In genomic region chr1:10932088-10932487, GRCh38 we compare ENCODE assay signal across 17 cellular contexts.
A peak's percentile ranks its signal among the peaks of the same experiment; 100 is the strongest.
DNase-seq lines count a peak whose midpoint lies in the region; ATAC-seq and TF ChIP-seq lines count a peak whose summit lies in the region.
"Had no signal": no experiment of that assay in that cellular context is flagged by ENCODE, and none has a peak within 500 bp of the region (broad histone marks: within the 10 kb centered on the region; RNA-seq: fewer than 3 reads in every experiment).

No MANE protein-coding gene starts in this region.

- H4K20me1 ChIP-seq in Loucy (ENCODE audit: insufficient read depth, low read length, poor library complexity, severe bottlenecking): no peaks in the 10 kb centered on the region
- H4K20me1 ChIP-seq in mammary epithelial cell (ENCODE audit: insufficient read depth, low read length): no peaks in the 10 kb centered on the region

- H3K36me3 Mint-ChIP-seq in naive thymus-derived CD8-positive, alpha-beta T cell: no peaks in the 10 kb centered on the region
- H3K36me3 Mint-ChIP-seq: type B pancreatic cell had no signal

- POLR2A ChIA-PET in naive thymus-derived CD8-positive, alpha-beta T cell (lab: Charles Lee): interaction anchor here (1.2 kb wide), 1 partner anchor 28 kb away, joined by 4 read pairs; no protein-coding TSS in a partner anchor

- intact Hi-C loops in sciatic nerve (cut with DNase I) (no loop called here), mammary epithelial cell (cut with micrococcal nuclease) (no loop called here)

- no peak for TF ChIP-seq EP300 in gastroesophageal sphincter (IDR thresholded peaks at IDR 0.05)

- peak; percentile 85 to 95 for ATAC-seq in naive thymus-derived CD8-positive, alpha-beta T cell
- ATAC-seq in sciatic nerve (no peak), gastroesophageal sphincter (no peak)
- ATAC-seq: A549, foreskin keratinocyte had no signal

- 68 to 89% methylated on average over 3 to 6 of the region's 6 CpGs for whole genome bisulfite sequencing in gastroesophageal sphincter (ENCODE audit: low coverage in 1 of 2), 2 donors
- 95% methylated on average over 6 of the region's 6 CpGs for WGBS in mammary epithelial cell (ENCODE audit: low coverage, missing lambda C conversion rate)

- H3K27ac ChIP-seq in gastroesophageal sphincter (no peak overlapping the region), mammary epithelial cell (ENCODE audit: insufficient read depth, low read depth, low read length) (no peak overlapping the region)
- H3K27ac ChIP-seq: A549, breast epithelium, foreskin keratinocyte, RWPE1 had no signal

- peaks cover 0 to 1% (median 0%) of the 10 kb centered on the region in 5 donors for H3K27me3 Mint-ChIP-seq in naive thymus-derived CD8-positive, alpha-beta T cell
- H3K27me3 Mint-ChIP-seq: type B pancreatic cell had no signal

- peak overlapping the region in 8 of 10 donors; percentile 18 to 69 (median 60) for H3K4me3 Mint-ChIP-seq in naive thymus-derived CD8-positive, alpha-beta T cell
- H3K4me3 Mint-ChIP-seq: type B pancreatic cell had no signal

- H3K4me2 ChIP-seq in Loucy (ENCODE audit: low read depth, low read length, poor library complexity, severe bottlenecking): peak overlapping the region; percentile 57
- no peak overlapping the region for H3K4me2 ChIP-seq in mammary epithelial cell (ENCODE audit: insufficient read depth, low read depth, low read length)
- H3K4me2 ChIP-seq: A549 had no signal

- no TSS peak for BruUV-seq in mammary epithelial cell (replicated peaks; lab: Mats Ljungman, UMichigan)

- H3K27me3 ChIP-seq in Loucy (ENCODE audit: insufficient read depth, low read length, poor library complexity, severe bottlenecking): no peaks in the 10 kb centered on the region
- H3K27me3 ChIP-seq in gastroesophageal sphincter: no peaks in the 10 kb centered on the region
- H3K27me3 ChIP-seq in mammary epithelial cell (ENCODE audit: insufficient read depth, low read length): no peaks in the 10 kb centered on the region
- H3K27me3 ChIP-seq: breast epithelium had no signal

- H3K27ac Mint-ChIP-seq in naive thymus-derived CD8-positive, alpha-beta T cell: peak overlapping the region in 7 of 10 donors; percentile 5 to 88 (median 42)
- H3K27ac Mint-ChIP-seq: type B pancreatic cell had no signal

- TF ChIP-seq POLR2A in gastroesophageal sphincter (IDR thresholded peaks at IDR 0.05): no peak

- H3K9me3 ChIP-seq in Loucy (ENCODE audit: insufficient read depth, low read depth, low read length) (peaks cover 9% of the 10 kb centered on the region), gastroesophageal sphincter (peaks cover 0 to 10% (median 0%) of the 10 kb centered on the region in 3 donors), mammary epithelial cell (replicated peaks; ENCODE audit: insufficient read depth, low read length) (peaks cover 4% of the 10 kb centered on the region)

- CTCF ChIA-PET in mammary epithelial cell (lab: Charles Lee; ENCODE audit: low non-redundant PET): no interaction called here

- H3K9me2 ChIP-seq in Loucy (replicated peaks; ENCODE audit: low read depth, low read length): no peaks in the 10 kb centered on the region

- H3K9ac ChIP-seq in Loucy (ENCODE audit: low read depth, low read length, poor library complexity, severe bottlenecking) (peak overlapping the region; percentile 67), mammary epithelial cell (ENCODE audit: insufficient read depth, low read length) (no peak overlapping the region)

- H3K9me3 Mint-ChIP-seq in naive thymus-derived CD8-positive, alpha-beta T cell: no peaks in the 10 kb centered on the region
- H3K9me3 Mint-ChIP-seq: type B pancreatic cell had no signal

- DNase-seq in activated CD4-positive, alpha-beta T cell treated with anti-CD3 and anti-CD28 coated beads for 48 hours: peak; percentile 62
- DNase-seq in activated CD4-positive, alpha-beta T cell treated with anti-CD3 and anti-CD28 coated beads for 1 hour: no peak
- peak; percentile 16 to 51 for DNase-seq in activated CD4-positive, alpha-beta T cell treated with anti-CD3 and anti-CD28 coated beads, Interleukin-2, amount 50 U/mL, for 48 hours
- DNase-seq in naive thymus-derived CD8-positive, alpha-beta T cell: peak in 7 of 10 donors; percentile 12 to 76 (median 53)
- DNase-seq in sciatic nerve (ENCODE audit: low spot score): no peak
- DNase-seq in mammary epithelial cell: no peak
- DNase-seq: Caco-2, foreskin keratinocyte, mesenchymal stem cell, NCI-H1417 treated with DMSO at 0.1 percent for 48 hours, nucleus accumbens had no signal

- H3K4me1 ChIP-seq in Loucy (ENCODE audit: insufficient read depth, low read length, poor library complexity, severe bottlenecking): peaks cover 38% of the 10 kb centered on the region
- H3K4me1 ChIP-seq in gastroesophageal sphincter: no peaks in the 10 kb centered on the region
- H3K4me1 ChIP-seq in mammary epithelial cell (ENCODE audit: insufficient read depth, low read length): no peaks in the 10 kb centered on the region
- H3K4me1 ChIP-seq: A549, breast epithelium, foreskin keratinocyte had no signal

- H3K79me2 ChIP-seq in Loucy (ENCODE audit: insufficient read depth, low read length) (no peaks in the 10 kb centered on the region), mammary epithelial cell (ENCODE audit: insufficient read depth, low read length) (no peaks in the 10 kb centered on the region)

- H3F3A ChIP-seq in Loucy (ENCODE audit: low read depth): peaks cover 2% of the 10 kb centered on the region; the same call in 1 of the 2 replicates

- H3K36me3 ChIP-seq in Loucy (ENCODE audit: insufficient read depth, low read length) (no peaks in the 10 kb centered on the region), gastroesophageal sphincter (no peaks in the 10 kb centered on the region), mammary epithelial cell (ENCODE audit: insufficient read depth, low read length) (no peaks in the 10 kb centered on the region)
- H3K36me3 ChIP-seq: breast epithelium had no signal

- dilution Hi-C loops in mammary epithelial cell (cut with HindIII; ENCODE audit: low sequenced_read_pairs): no loop called here

- in situ Hi-C loops in mammary epithelial cell (cut with MboI; ENCODE audit: low sequenced_read_pairs in 2 of 2): no loop called here

- H3K4me1 Mint-ChIP-seq in naive thymus-derived CD8-positive, alpha-beta T cell: peaks cover 8 to 20% (median 14%) of the 10 kb centered on the region in 4 donors

- H3K4me3 ChIP-seq in Loucy (ENCODE audit: low read length, poor library complexity, severe bottlenecking) (peak overlapping the region; percentile 3), gastroesophageal sphincter (no peak overlapping the region), mammary epithelial cell (replicated peaks in 1 of 3; ENCODE audit: insufficient read depth in 1 of 3, low read depth in 2 of 3, low read length in 3 of 3) (no peak overlapping the region)
- H3K4me3 ChIP-seq: A549, breast epithelium had no signal

- H2AFZ ChIP-seq in Loucy (ENCODE audit: low read length): no peak overlapping the region
- H2AFZ ChIP-seq in mammary epithelial cell (ENCODE audit: low read depth, low read length): no peak overlapping the region

- TF ChIP-seq CTCF in Loucy (conservative IDR thresholded peaks at IDR 0.05; ENCODE audit: low read length) (no peak), gastroesophageal sphincter (IDR thresholded peaks at IDR 0.05) (no peak), mammary epithelial cell (conservative IDR thresholded peaks at IDR 0.05 in 1 of 2, IDR thresholded peaks at IDR 0.05 in 1 of 2; ENCODE audit: extremely low read depth in 1 of 2, insufficient read depth in 1 of 2, low read depth in 1 of 2, low read length in 2 of 2) (no peak)

Comparison
In these comparisons a context has a peak if more than half of its experiments do, and no peak if none do; other contexts are left out.
1. DNase-seq: peak in activated CD4-positive, alpha-beta T cell treated with anti-CD3 and anti-CD28 coated beads for 48 hours (single experiment), activated CD4-positive, alpha-beta T cell treated with anti-CD3 and anti-CD28 coated beads, Interleukin-2, amount 50 U/mL, for 48 hours (2 of 2) and naive thymus-derived CD8-positive, alpha-beta T cell (7 of 10); none in activated CD4-positive, alpha-beta T cell treated with anti-CD3 and anti-CD28 coated beads for 1 hour (single experiment), sciatic nerve (single experiment) and mammary epithelial cell (single experiment).
2. ATAC-seq: peak in naive thymus-derived CD8-positive, alpha-beta T cell (2 of 2); none in sciatic nerve (single experiment) and gastroesophageal sphincter (single experiment).